8 cellular contexts compared by ENCODE assay signal in genomic region chr12:65170245-65170881, GRCh38. TPM values are rescaled to one million over a fixed set of nuclear protein-coding genes. Genes with fewer than 3 reads are reported as not detected.
DNase-seq lines count a peak whose midpoint lies in the region; ATAC-seq, FAIRE-seq and TF ChIP-seq lines count a peak whose summit lies in the region.

No MANE protein-coding gene starts in this region.

- H3K9me3 ChIP-seq in A549: no peaks in the 10 kb centered on the region
- H3K9me3 ChIP-seq in muscle layer of colon (ENCODE audit: low read length): no peaks in the 10 kb centered on the region

- DNase-seq in A549 (ENCODE audit: low read depth in 1 of 2, low spot score in 1 of 2) (peak; percentile 35 to 55), NCI-H748 (lab: John Stamatoyannopoulos, UW; ENCODE audit: unreplicated experiment) (peak; percentile 67), epithelial cell of proximal tubule (ENCODE audit: low read depth) (no peak)
- peak; percentile 80 for DNase-seq in activated CD8-positive, alpha-beta memory T cell treated with anti-CD3 and anti-CD28 coated beads, Interleukin-2, amount 50 U/mL, for 48 hours
- DNase-seq in stimulated activated CD8-positive, alpha-beta memory T cell treated with anti-CD3 and anti-CD28 coated beads, Interleukin-7, amount 100 ng/mL, for 4 hours (ENCODE audit: low read depth in 2 of 2): peak; percentile 25 to 57

- peak overlapping the region; percentile 74 for H3K9ac ChIP-seq in muscle layer of colon (ENCODE audit: low read length)

- TF ChIP-seq POLR2A in A549 (IDR thresholded peaks at IDR 0.05; ENCODE audit: low read length): no peak

- peak overlapping the region; percentile 84 for H3K4me2 ChIP-seq in A549

- peaks cover 4% of the 10 kb centered on the region for H3K36me3 ChIP-seq in muscle layer of colon (ENCODE audit: insufficient read depth, low read length)

- POLR2A ChIA-PET in A549 (lab: Yijun Ruan, JAX): interaction anchor here (1.3 kb wide), 1 partner anchor 12 kb away, joined by 3 read pairs; no protein-coding TSS in a partner anchor

- CTCF ChIA-PET in A549 (lab: Yijun Ruan, JAX): interaction anchor here (0.6 to 2.2 kb wide), 4 partner anchors 48 to 375 kb away, joined by 3 to 6 read pairs (median 4); no protein-coding TSS in a partner anchor

- TF ChIP-seq CTCF in A549 (IDR thresholded peaks at IDR 0.05) (no peak), epithelial cell of proximal tubule (conservative IDR thresholded peaks at IDR 0.05; ENCODE audit: low read depth, low read length) (no peak)

- H3K27ac ChIP-seq in A549 (peak overlapping the region; percentile 95), muscle layer of colon (ENCODE audit: low read depth, low read length) (peak overlapping the region; percentile 94)

- H3K27me3 ChIP-seq in muscle layer of colon (ENCODE audit: control insufficient read depth in 1 of 2, insufficient read depth in 2 of 2, low read length in 2 of 2): no peaks in the 10 kb centered on the region

- TF ChIP-seq RAD21 in A549 (conservative IDR thresholded peaks at IDR 0.05 in 1 of 2, IDR thresholded peaks at IDR 0.05 in 1 of 2): no peak

- peak; percentile 51 to 74 for ATAC-seq in A549
- peak; percentile 30 for ATAC-seq in GM18517 (IDR thresholded peaks at IDR 0.05; ENCODE audit: unreplicated experiment)
- ATAC-seq in HG03045 (IDR thresholded peaks at IDR 0.05; ENCODE audit: unreplicated experiment): peak; percentile 55

- no peak for TF ChIP-seq EP300 in A549 (IDR thresholded peaks at IDR 0.05)

- FAIRE-seq in A549 (lab: Jason Lieb, UNC): no peak

- WGBS in A549 (ENCODE audit: missing lambda C conversion rate): 12% methylated on average over 39 of the region's 44 CpGs

- H3K4me3 ChIP-seq in A549: peak overlapping the region; percentile 97
- H3K4me3 ChIP-seq in epithelial cell of proximal tubule (ENCODE audit: low read depth, low read length): peak overlapping the region; percentile 75
- peak overlapping the region; percentile 71 to 97 for H3K4me3 ChIP-seq in muscle layer of colon (ENCODE audit: low read depth in 1 of 2, low read length in 2 of 2)

- H3K4me1 ChIP-seq in A549 (peaks cover 26% of the 10 kb centered on the region), muscle layer of colon (ENCODE audit: insufficient read depth, low read length) (peaks cover 30% of the 10 kb centered on the region)

TF ChIP-seq in A549, 52 proteins besides CTCF, POLR2A, EP300 and RAD21:
- TF ChIP-seq, protein P1, sequence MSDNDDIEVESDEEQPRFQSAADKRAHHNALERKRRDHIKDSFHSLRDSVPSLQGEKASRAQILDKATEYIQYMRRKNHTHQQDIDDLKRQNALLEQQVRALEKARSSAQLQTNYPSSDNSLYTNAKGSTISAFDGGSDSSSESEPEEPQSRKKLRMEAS (IDR thresholded peaks at IDR 0.05): 0 out of 2 replicates have a peak, but pooled peaks have one; percentile 8
- TF ChIP-seq RARB (CRISPR knock-in tag; IDR thresholded peaks at IDR 0.05): no peak
TF ChIP-seq in A549: peak in this region for 1.

RNA-seq across cellular contexts. Expression of gene LEMD3, which starts 1.0 kb away (rescaled TPM):
- polyA plus RNA-seq in A549 (2011; rRNA removed) (13.1 and 17.8 TPM in 2 replicates), A549 (2017; fragmentation: RNase III; extraction: RNeasy Plus Mini Kit Qiagen cat#74134 plus additional on column Dnase treatment) (10.5 to 12.3 TPM (median 12.2 TPM) in 3 replicates)
- 4.2 and 4.7 TPM in 2 replicates for polyA plus RNA-seq in A549 (2012; cell fraction: cytosol; rRNA removed)
- 10.8 and 12.5 TPM in 2 replicates for polyA plus RNA-seq in A549 (2012; cell fraction: nucleus; rRNA removed)
- polyA minus RNA-seq in A549 (2011; rRNA and poly(A)+ RNA removed): 11.3 and 14.6 TPM in 2 replicates
- 18.7 and 23.0 TPM in 2 replicates for total RNA-seq in epithelial cell of proximal tubule

RNA-seq across cellular contexts. Expression of gene WIF1, which starts 49.3 kb away (rescaled TPM):
- polyA plus RNA-seq in A549 (2011; rRNA removed) (not detected in 2 replicates), A549 (2017; fragmentation: RNase III; extraction: RNeasy Plus Mini Kit Qiagen cat#74134 plus additional on column Dnase treatment) (not detected in 3 replicates)
- not detected in 2 replicates for polyA plus RNA-seq in A549 (2012; cell fraction: cytosol; rRNA removed)
- not detected in 2 replicates for polyA plus RNA-seq in A549 (2012; cell fraction: nucleus; rRNA removed)
- polyA minus RNA-seq in A549 (2011; rRNA and poly(A)+ RNA removed): not detected in 2 replicates
- total RNA-seq in epithelial cell of proximal tubule: not detected in 2 replicates
